Comparison of ENCODE assay signal across 28 cellular contexts in the genomic region with DNA sequence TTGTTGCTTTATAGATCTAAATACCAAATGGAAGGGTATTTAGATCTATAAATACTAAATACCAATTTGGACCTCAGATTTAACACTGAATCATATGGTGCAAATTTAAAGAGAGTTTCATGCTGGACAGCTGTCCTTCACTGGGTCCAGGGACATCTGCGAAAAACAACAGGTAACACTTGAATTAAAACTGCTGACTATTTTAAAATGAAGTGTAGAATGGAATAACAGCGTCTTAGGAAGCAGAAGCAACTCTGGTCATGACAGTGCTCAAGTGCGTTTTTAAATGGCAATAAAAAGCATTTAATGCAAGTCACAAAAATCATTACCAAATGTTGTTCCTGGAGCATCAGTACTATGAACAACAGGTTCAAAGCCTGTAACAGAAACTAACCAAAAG.
"Had no signal": no experiment of that assay in that cellular context is flagged by ENCODE, and none has a peak within 500 bp of the region (broad histone marks: within the 10 kb centered on the region; RNA-seq: fewer than 3 reads in every experiment).

No MANE protein-coding gene starts in this region.

- DNase-seq: natural killer cell; occipital lobe; ovary; posterior cingulate gyrus; psoas muscle; right cardiac atrium; spleen; stimulated activated CD4-positive, alpha-beta T cell treated with anti-CD3 and anti-CD28 coated beads, Interleukin-12 subunit alpha, Interleukin-12 subunit beta, amount 100 ng/mL, for 4 hours; stimulated activated CD4-positive, alpha-beta T cell treated with anti-CD3 and anti-CD28 coated beads, Interleukin-1b, Interleukin-23, amount 100 ng/mL, for 48 hours; stimulated activated CD4-positive, alpha-beta T cell treated with anti-CD3 and anti-CD28 coated beads, Interleukin-4, amount 100 ng/mL, for 1 hour; stimulated activated CD4-positive, alpha-beta T cell treated with anti-CD3 and anti-CD28 coated beads, Interleukin-4, amount 100 ng/mL, for 4 hours; stimulated activated CD8-positive, alpha-beta memory T cell treated with anti-CD3 and anti-CD28 coated beads, Interleukin-4, amount 100 ng/mL, for 48 hours; stimulated activated naive CD4-positive, alpha-beta T cell; stimulated activated naive CD8-positive, alpha-beta T cell treated with anti-CD3 and anti-CD28 coated beads, Interleukin-15, amount 100 ng/mL, for 72 hours; stimulated activated naive CD8-positive, alpha-beta T cell treated with anti-CD3 and anti-CD28 coated beads, Interleukin-15, Interleukin-2, amounts not matched to agents 100 U/mL and 50 U/mL, for 24 hours; substantia nigra; testis; tibial artery; transverse colon; upper lobe of right lung; uterus had no signal

- ATAC-seq: natural killer cell; psoas muscle; right cardiac atrium; sciatic nerve; stimulated activated memory B cell treated with anti-CD40 and anti-IgM and Interleukin-4, amounts not matched to agents 10 μg/mL and 1 μg/mL and 100 μg/mL, for 72 hours; stimulated activated naive CD8-positive, alpha-beta T cell treated with anti-CD3 and anti-CD28 coated beads, Interleukin-15, amount 100 ng/mL, for 72 hours; stimulated activated naive CD8-positive, alpha-beta T cell treated with anti-CD3 and anti-CD28 coated beads, Interleukin-15, Interleukin-2, amounts not matched to agents 100 U/mL and 50 U/mL, for 24 hours; upper lobe of right lung had no signal

- H3K27ac ChIP-seq: neural progenitor cell, ovary, parathyroid adenoma, psoas muscle, skin epidermis, spleen, suprapubic skin, testis, tibial artery, transverse colon, upper lobe of right lung, uterus had no signal

- H3K4me2 ChIP-seq: neural progenitor cell, smooth muscle cell had no signal

- H3K4me1 ChIP-seq: neural progenitor cell, parathyroid adenoma, psoas muscle, spleen, suprapubic skin, testis, tibial artery, transverse colon, upper lobe of right lung, uterus had no signal

- H3K4me3 ChIP-seq: neural progenitor cell, ovary, psoas muscle, skin epidermis, smooth muscle cell, spleen, suprapubic skin, testis, tibial artery, transverse colon, upper lobe of right lung, uterus had no signal

- H3K9me3 ChIP-seq: ovary, psoas muscle, spleen, suprapubic skin, testis, tibial artery, transverse colon, upper lobe of right lung, uterus had no signal
